13 cellular contexts compared by ENCODE assay signal in the genomic region with DNA sequence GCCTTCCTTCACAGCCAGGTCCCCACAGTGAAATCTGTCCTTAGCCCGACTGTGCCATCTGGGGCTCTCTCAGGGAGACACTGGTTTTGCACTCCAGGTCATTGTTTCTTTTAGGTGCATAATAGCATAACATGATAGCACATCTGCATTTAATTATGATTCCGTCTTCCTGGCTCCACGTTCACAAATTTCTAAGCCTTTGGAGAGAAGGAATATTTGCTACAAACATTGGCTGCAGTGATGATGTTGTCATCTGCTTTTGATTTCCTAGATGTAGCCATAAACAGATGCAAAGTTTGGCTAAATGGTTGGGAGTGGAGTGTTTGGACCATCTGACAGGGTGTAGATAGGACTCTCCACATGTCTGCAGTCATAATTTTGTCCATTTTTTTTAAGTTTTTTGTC. TPM values are rescaled to one million over a fixed set of nuclear protein-coding genes. Genes with fewer than 3 reads are reported as not detected.
DNase-seq lines count a peak whose midpoint lies in the region; ATAC-seq and TF ChIP-seq lines count a peak whose summit lies in the region.
"Had no signal": no experiment of that assay in that cellular context is flagged by ENCODE, and none has a peak within 500 bp of the region (broad histone marks: within the 10 kb centered on the region; RNA-seq: fewer than 3 reads in every experiment).

No MANE protein-coding gene starts in this region.

- H3K36me3 ChIP-seq in MG63 (no peaks in the 10 kb centered on the region), fibroblast of lung (ENCODE audit: control insufficient read depth, insufficient read depth, low read length) (no peaks in the 10 kb centered on the region), parathyroid adenoma (ENCODE audit: control insufficient read depth, insufficient read depth, low read length) (no peaks in the 10 kb centered on the region)
- H3K36me3 ChIP-seq: SJCRH30 had no signal

- no peaks in the 10 kb centered on the region for H3K79me2 ChIP-seq in fibroblast of lung (ENCODE audit: control insufficient read depth, insufficient read depth, low read length)
- H3K79me2 ChIP-seq in parathyroid adenoma, result no peaks in the 10 kb centered on the region

- H3K27me3 ChIP-seq in MG63 (no peaks in the 10 kb centered on the region), fibroblast of lung (ENCODE audit: control insufficient read depth, insufficient read depth, low read length) (no peaks in the 10 kb centered on the region), parathyroid adenoma (ENCODE audit: control insufficient read depth, insufficient read depth, low read length) (no peaks in the 10 kb centered on the region)

- H2AFZ ChIP-seq in fibroblast of lung (ENCODE audit: low read length) (no peak overlapping the region), parathyroid adenoma (peak overlapping the region; percentile 17)

- peak overlapping the region; percentile 76 for H3K27ac ChIP-seq in fibroblast of lung (ENCODE audit: insufficient read depth, low read length)
- H3K27ac ChIP-seq in parathyroid adenoma, result no peak overlapping the region
- H3K27ac ChIP-seq: SJCRH30 had no signal

- peak overlapping the region; percentile 17 for H3K4me2 ChIP-seq in fibroblast of lung (ENCODE audit: extremely low read depth, insufficient read depth, low read length)
- no peak overlapping the region for H3K4me2 ChIP-seq in parathyroid adenoma (ENCODE audit: low read length)

- H4K20me1 ChIP-seq in fibroblast of lung (ENCODE audit: control insufficient read depth, extremely low read depth, insufficient read depth, low read length), result no peaks in the 10 kb centered on the region

- TF ChIP-seq CTCF in fibroblast of lung (conservative IDR thresholded peaks at IDR 0.05 in 1 of 2, IDR thresholded peaks at IDR 0.05 in 1 of 2; ENCODE audit: low read depth in 1 of 2, low read length in 2 of 2) (no peak), parathyroid adenoma (IDR thresholded peaks at IDR 0.05) (no peak)

- peaks cover 9% of the 10 kb centered on the region for H3K4me1 ChIP-seq in fibroblast of lung (ENCODE audit: control insufficient read depth, extremely low read depth, insufficient read depth, low read length)
- H3K4me1 ChIP-seq in parathyroid adenoma, result no peaks in the 10 kb centered on the region
- H3K4me1 ChIP-seq: SJCRH30 had no signal

- H3K9ac ChIP-seq in fibroblast of lung (ENCODE audit: insufficient read depth, low read length) (no peak overlapping the region), parathyroid adenoma (no peak overlapping the region)

- DNase-seq in AG20443 (ENCODE audit: low spot score), result peak; percentile 71
- DNase-seq in MG63, result peak; percentile 20
- peak in 1 of 2 donors; percentile 43 for DNase-seq in fibroblast of lung (ENCODE audit: low read depth in 2 of 2)
- DNase-seq in SKM-1 treated with dmso at 0.1 percent for 144 hours (lab: John Stamatoyannopoulos, UW; ENCODE audit: unreplicated experiment), result no peak
- no peak for DNase-seq in NCI-H510A treated with DMSO at 0.1 percent for 48 hours (lab: John Stamatoyannopoulos, UW)
- DNase-seq: Calu3; SJCRH30; stimulated activated CD4-positive, alpha-beta T cell treated with anti-CD3 and anti-CD28 coated beads, Interleukin-12 subunit alpha, Interleukin-12 subunit beta, amount 100 ng/mL, for 4 hours had no signal

- ATAC-seq in HG03196 (IDR thresholded peaks at IDR 0.05; ENCODE audit: unreplicated experiment) (no peak), HG02938 (IDR thresholded peaks at IDR 0.05; ENCODE audit: unreplicated experiment) (no peak)
- ATAC-seq: GM12878, WTC11 had no signal

- H3K4me3 ChIP-seq in MG63, result no peak overlapping the region
- no peak overlapping the region for H3K4me3 ChIP-seq in fibroblast of lung (replicated peaks in 1 of 4; ENCODE audit: control extremely low read depth in 1 of 4, insufficient read depth in 1 of 4, low read depth in 3 of 4, low read length in 4 of 4)
- no peak overlapping the region for H3K4me3 ChIP-seq in parathyroid adenoma (ENCODE audit: low read depth, low read length)
- H3K4me3 ChIP-seq: GM12878, SJCRH30 had no signal

- no peaks in the 10 kb centered on the region for H3K9me3 ChIP-seq in MG63
- no peaks in the 10 kb centered on the region for H3K9me3 ChIP-seq in fibroblast of lung (ENCODE audit: control insufficient read depth, insufficient read depth, low read depth, low read length)
- H3K9me3 ChIP-seq in parathyroid adenoma (ENCODE audit: control insufficient read depth, low read length), result no peaks in the 10 kb centered on the region
- H3K9me3 ChIP-seq: SJCRH30 had no signal

RNA-seq across cellular contexts. Expression of a gene that starts 12.0 kb away (rescaled TPM):
- 124 and 125 TPM in 2 replicates for total RNA-seq in MG63 (2014; rRNA removed; shearing (Covaris generic); ENCODE audit: low replicate concordance)
- total RNA-seq in fibroblast of lung, result 64.5 and 93.8 TPM in 2 replicates
- 100 and 113 TPM in 2 replicates for polyA plus RNA-seq in fibroblast of lung
- polyA plus RNA-seq in fibroblast of lung (2012), result 55.5 and 63.2 TPM in 2 replicates
- 51.6 and 56.9 TPM in 2 replicates for polyA minus RNA-seq in fibroblast of lung (ENCODE audit: low replicate concordance)

Comparison
In these comparisons a context has a peak if more than half of its experiments do, and no peak if none do; other contexts are left out.
1. DNase-seq: peak in AG20443 (single experiment) and MG63 (single experiment); none in SKM-1 treated with dmso at 0.1 percent for 144 hours (single experiment) and NCI-H510A treated with DMSO at 0.1 percent for 48 hours (single experiment).